In genomic region chr19:42121036-42121621, GRCh38 we compare ENCODE assay signal across 9 cellular contexts. TPM values are rescaled to one million over a fixed set of nuclear protein-coding genes. Genes with fewer than 3 reads are reported as not detected.
DNase-seq lines count a peak whose midpoint lies in the region; TF ChIP-seq lines count a peak whose summit lies in the region.
"Had no signal": no experiment of that assay in that cellular context is flagged by ENCODE, and none has a peak within 500 bp of the region (broad histone marks: within the 10 kb centered on the region; RNA-seq: fewer than 3 reads in every experiment).

No MANE protein-coding gene starts in this region.

- no peak overlapping the region for H2AFZ ChIP-seq in fibroblast of lung (ENCODE audit: low read length)

- TF ChIP-seq CTCF in RWPE1 (conservative IDR thresholded peaks at IDR 0.05; ENCODE audit: low read depth) (no peak), fibroblast of lung (conservative IDR thresholded peaks at IDR 0.05 in 1 of 2, IDR thresholded peaks at IDR 0.05 in 1 of 2; ENCODE audit: low read depth in 1 of 2, low read length in 2 of 2) (no peak), colonic mucosa (IDR thresholded peaks at IDR 0.05) (no peak)

- H3K9me3 ChIP-seq in fibroblast of lung (ENCODE audit: control insufficient read depth, insufficient read depth, low read depth, low read length): no peaks in the 10 kb centered on the region
- H3K9me3 ChIP-seq in colonic mucosa: no peaks in the 10 kb centered on the region

- DNase-seq in activated naive CD4-positive, alpha-beta T cell (lab: John Stamatoyannopoulos, UW): no peak
- DNase-seq in RWPE1 (ENCODE audit: low spot score) (no peak), fibroblast of lung (ENCODE audit: low read depth in 2 of 2) (no peak), colonic mucosa (no peak), HK-2 (ENCODE audit: unreplicated experiment) (no peak), NCI-H446 treated with DMSO at 0.1 percent for 48 hours (lab: John Stamatoyannopoulos, UW) (no peak)
- DNase-seq: COR-L47 had no signal

- H3K27ac Mint-ChIP-seq in activated naive CD4-positive, alpha-beta T cell treated with anti-CD3 and anti-CD28 coated beads, Interleukin-2, amount 50 U/mL, for 24 hours: peak overlapping the region; percentile 100
- peak overlapping the region; percentile 98 for H3K27ac Mint-ChIP-seq in stimulated activated naive CD8-positive, alpha-beta T cell treated with anti-CD3 and anti-CD28 coated beads, Interleukin-15, Interleukin-2, amounts not matched to agents 100 ng/mL and 50 ng/mL, for 24 hours

- CTCF ChIA-PET in RWPE1 (lab: Yijun Ruan, JAX): interaction anchor here (0.6 to 0.7 kb wide), 3 partner anchors 7 to 91 kb away, joined by 3 to 4 read pairs (median 3); no protein-coding TSS in a partner anchor

- no peaks in the 10 kb centered on the region for H3K27me3 Mint-ChIP-seq in activated naive CD4-positive, alpha-beta T cell treated with anti-CD3 and anti-CD28 coated beads, Interleukin-2, amount 50 U/mL, for 24 hours
- H3K27me3 Mint-ChIP-seq in stimulated activated naive CD8-positive, alpha-beta T cell treated with anti-CD3 and anti-CD28 coated beads, Interleukin-15, Interleukin-2, amounts not matched to agents 100 ng/mL and 50 ng/mL, for 24 hours: no peaks in the 10 kb centered on the region

- peak overlapping the region; percentile 90 for H3K4me3 Mint-ChIP-seq in activated naive CD4-positive, alpha-beta T cell treated with anti-CD3 and anti-CD28 coated beads, Interleukin-2, amount 50 U/mL, for 24 hours
- H3K4me3 Mint-ChIP-seq in stimulated activated naive CD8-positive, alpha-beta T cell treated with anti-CD3 and anti-CD28 coated beads, Interleukin-15, Interleukin-2, amounts not matched to agents 100 ng/mL and 50 ng/mL, for 24 hours: peak overlapping the region; percentile 86

- peaks cover 62% of the 10 kb centered on the region for H3K4me1 Mint-ChIP-seq in activated naive CD4-positive, alpha-beta T cell treated with anti-CD3 and anti-CD28 coated beads, Interleukin-2, amount 50 U/mL, for 24 hours
- H3K4me1 Mint-ChIP-seq in stimulated activated naive CD8-positive, alpha-beta T cell treated with anti-CD3 and anti-CD28 coated beads, Interleukin-15, Interleukin-2, amounts not matched to agents 100 ng/mL and 50 ng/mL, for 24 hours (ENCODE audit: low read depth): peaks cover 76% of the 10 kb centered on the region

- no peaks in the 10 kb centered on the region for H3K36me3 ChIP-seq in fibroblast of lung (ENCODE audit: control insufficient read depth, insufficient read depth, low read length)
- no peaks in the 10 kb centered on the region for H3K36me3 ChIP-seq in colonic mucosa

- H3K27ac ChIP-seq in RWPE1 (peak overlapping the region; percentile 86), fibroblast of lung (ENCODE audit: insufficient read depth, low read length) (peak overlapping the region; percentile 39), colonic mucosa (no peak overlapping the region)

- no peaks in the 10 kb centered on the region for H3K27me3 ChIP-seq in fibroblast of lung (ENCODE audit: control insufficient read depth, insufficient read depth, low read length)
- H3K27me3 ChIP-seq in colonic mucosa: no peaks in the 10 kb centered on the region

- POLR2A ChIA-PET in RWPE1 (lab: Yijun Ruan, JAX; ENCODE audit: low non-redundant PET): no interaction called here

- H3K9me3 Mint-ChIP-seq in activated naive CD4-positive, alpha-beta T cell treated with anti-CD3 and anti-CD28 coated beads, Interleukin-2, amount 50 U/mL, for 24 hours: no peaks in the 10 kb centered on the region
- H3K9me3 Mint-ChIP-seq in stimulated activated naive CD8-positive, alpha-beta T cell treated with anti-CD3 and anti-CD28 coated beads, Interleukin-15, Interleukin-2, amounts not matched to agents 100 ng/mL and 50 ng/mL, for 24 hours: no peaks in the 10 kb centered on the region

- H3K4me1 ChIP-seq in fibroblast of lung (ENCODE audit: control insufficient read depth, extremely low read depth, insufficient read depth, low read length): peaks cover 9% of the 10 kb centered on the region
- H3K4me1 ChIP-seq in colonic mucosa: no peaks in the 10 kb centered on the region

- peaks cover 30% of the 10 kb centered on the region for H3K36me3 Mint-ChIP-seq in activated naive CD4-positive, alpha-beta T cell treated with anti-CD3 and anti-CD28 coated beads, Interleukin-2, amount 50 U/mL, for 24 hours
- peaks cover 59% of the 10 kb centered on the region for H3K36me3 Mint-ChIP-seq in stimulated activated naive CD8-positive, alpha-beta T cell treated with anti-CD3 and anti-CD28 coated beads, Interleukin-15, Interleukin-2, amounts not matched to agents 100 ng/mL and 50 ng/mL, for 24 hours (ENCODE audit: low read depth)

- H3K9ac ChIP-seq in fibroblast of lung (ENCODE audit: insufficient read depth, low read length) (no peak overlapping the region), colonic mucosa (ENCODE audit: low read depth in 2 of 2, low read length in 2 of 2) (no peak overlapping the region)

- no peak overlapping the region for H3K4me3 ChIP-seq in fibroblast of lung (replicated peaks in 1 of 4; ENCODE audit: control extremely low read depth in 1 of 4, insufficient read depth in 1 of 4, low read depth in 3 of 4, low read length in 4 of 4)
- no peak overlapping the region for H3K4me3 ChIP-seq in colonic mucosa

- intact Hi-C loops in colonic mucosa (cut with DNase I): no loop called here

- no peaks in the 10 kb centered on the region for H4K20me1 ChIP-seq in fibroblast of lung (ENCODE audit: control insufficient read depth, extremely low read depth, insufficient read depth, low read length)

- H3K4me2 ChIP-seq in fibroblast of lung (ENCODE audit: extremely low read depth, insufficient read depth, low read length): no peak overlapping the region

- no peaks in the 10 kb centered on the region for H3K79me2 ChIP-seq in fibroblast of lung (ENCODE audit: control insufficient read depth, insufficient read depth, low read length)

RNA-seq across cellular contexts. Expression of gene POU2F2, which starts 11.1 kb away (rescaled TPM):
- total RNA-seq in fibroblast of lung: under 0.01 and 0.17 TPM in 2 replicates
- polyA plus RNA-seq in fibroblast of lung: 0.31 and 0.43 TPM in 2 replicates
- 0.56 and 0.91 TPM in 2 replicates for polyA plus RNA-seq in fibroblast of lung (2012)
- 0.39 TPM in 1 of 2 replicates, not detected in the other for polyA minus RNA-seq in fibroblast of lung (ENCODE audit: low replicate concordance)
- 1 to 10 TPM; 2.1 to 4.0 TPM for total RNA-seq in colonic mucosa

RNA-seq across cellular contexts. Expression of gene ZNF574, which starts 45.2 kb away (rescaled TPM):
- total RNA-seq in fibroblast of lung (7.7 and 9.9 TPM in 2 replicates), colonic mucosa (10 to 100 TPM; 14.7 to 15.9 TPM)
- 5.1 and 6.6 TPM in 2 replicates for polyA plus RNA-seq in fibroblast of lung
- 7.4 and 11.2 TPM in 2 replicates for polyA plus RNA-seq in fibroblast of lung (2012)
- polyA minus RNA-seq in fibroblast of lung (ENCODE audit: low replicate concordance): 34.2 and 46.5 TPM in 2 replicates

RNA-seq across cellular contexts. Expression of gene GRIK5, which starts 51.1 kb away (rescaled TPM):
- total RNA-seq in fibroblast of lung: 0.77 and 3.5 TPM in 2 replicates
- 0.03 and 0.69 TPM in 2 replicates for polyA plus RNA-seq in fibroblast of lung
- 0.31 and 1.4 TPM in 2 replicates for polyA plus RNA-seq in fibroblast of lung (2012)
- polyA minus RNA-seq in fibroblast of lung (ENCODE audit: low replicate concordance): 0.12 and 3.6 TPM in 2 replicates
- total RNA-seq in colonic mucosa: 1 to 10 TPM in 1 of 2 donors, under 1 TPM in 1; 0.62 to 2.3 TPM
